ENCODE assay signal across 26 cellular contexts in genomic region chr15:25287823-25288222, GRCh38.
"Had no signal": no experiment of that assay in that cellular context is flagged by ENCODE, and none has a peak within 500 bp of the region (broad histone marks: within the 10 kb centered on the region; RNA-seq: fewer than 3 reads in every experiment).

No MANE protein-coding gene starts in this region.

- H3K4me1 ChIP-seq: ascending aorta had no signal

- H3K4me3 ChIP-seq: ascending aorta had no signal

- H3K27me3 ChIP-seq: ascending aorta had no signal

- H3K36me3 ChIP-seq: ascending aorta had no signal

- DNase-seq: activated B cell treated with CpG ODN at 0.5 μM for 24 hours; activated CD4-positive, alpha-beta memory T cell treated with anti-CD3 and anti-CD28 coated beads for 36 hours; activated CD4-positive, alpha-beta T cell treated with anti-CD3 and anti-CD28 coated beads for 4 hours; activated CD4-positive, alpha-beta T cell treated with anti-CD3 and anti-CD28 coated beads, Interleukin-2, amount 10 ng/mL, durations not matched to agents 24 days and 14 days; activated CD4-positive, alpha-beta T cell treated with anti-CD3 and anti-CD28 coated beads, Interleukin-2, amount 50 U/mL, for 1 hour; activated CD4-positive, alpha-beta T cell treated with anti-CD3 and anti-CD28 coated beads, Interleukin-2, amount 50 U/mL, for 4 hours; activated CD4-positive, CD25-positive, alpha-beta regulatory T cell treated with anti-CD3 and anti-CD28 coated beads, Interleukin-2, amount 50 U/mL, for 72 hours; activated CD8-positive, alpha-beta memory T cell treated with anti-CD3 and anti-CD28 coated beads for 24 hours; activated CD8-positive, alpha-beta memory T cell treated with anti-CD3 and anti-CD28 coated beads, Interleukin-2, amount 10 ng/mL, durations not matched to agents 7 days and 5 days; activated CD8-positive, alpha-beta memory T cell treated with anti-CD3 and anti-CD28 coated beads, Interleukin-2, amount 50 U/mL, for 48 hours; activated CD8-positive, alpha-beta T cell treated with anti-CD3 and anti-CD28 coated beads, Interleukin-2, amount 10 ng/mL, durations not matched to agents 7 days and 5 days; activated effector memory CD4-positive, alpha-beta T cell treated with Interleukin-2 at 50 U/mL for 16 hours; activated gamma-delta T cell; activated naive CD4-positive, alpha-beta T cell treated with anti-CD3 and anti-CD28 coated beads, Interleukin-2, amount 10 ng/mL, durations not matched to agents 7 days and 5 days; activated naive CD4-positive, alpha-beta T cell treated with Interleukin-2 at 50 U/mL for 16 hours; activated naive CD8-positive, alpha-beta T cell treated with anti-CD3 and anti-CD28 coated beads, Interleukin-2, amount 10 ng/mL, durations not matched to agents 7 days and 5 days; activated naive CD8-positive, alpha-beta T cell treated with anti-CD3 and anti-CD28 coated beads, Interleukin-2, amount 50 U/mL, for 24 hours; activated T-cell treated with anti-CD3 and anti-CD28 coated beads, Interleukin-2, amount 50 U/mL, for 24 hours; activated T-cell treated with anti-CD3 and anti-CD28 coated beads, Interleukin-2, amount 50 U/mL, for 48 hours; amygdala; anterior cingulate cortex; central memory CD4-positive, alpha-beta T cell; T-helper 2 cell; T-helper 9 cell had no signal

- H3K27ac ChIP-seq: ascending aorta, VCaP had no signal

- ATAC-seq: activated CD8-positive, alpha-beta memory T cell treated with anti-CD3 and anti-CD28 coated beads, Interleukin-2, amount 10 ng/mL, durations not matched to agents 7 days and 5 days; activated CD8-positive, alpha-beta T cell treated with anti-CD3 and anti-CD28 coated beads, Interleukin-2, amount 10 ng/mL, durations not matched to agents 7 days and 5 days; activated naive CD8-positive, alpha-beta T cell treated with anti-CD3 and anti-CD28 coated beads, Interleukin-2, amount 50 U/mL, for 24 hours had no signal
